ENCODE assay signal across 8 cellular contexts in genomic region chr20:54103067-54103761, GRCh38. TPM values are rescaled to one million over a fixed set of nuclear protein-coding genes. Genes with fewer than 3 reads are reported as not detected.
DNase-seq lines count a peak whose midpoint lies in the region; ATAC-seq, FAIRE-seq and TF ChIP-seq lines count a peak whose summit lies in the region.

No MANE protein-coding gene starts in this region.

- intact Hi-C loops in posterior vena cava (cut with DNase I) (no loop called here), vagina (cut with DNase I) (loop anchor here (10.0 kb wide), 1 partner anchor 92 kb away; no protein-coding TSS in a partner anchor)

- H3K27ac ChIP-seq in Peyer's patch = no peak overlapping the region
- no peak overlapping the region for H3K27ac ChIP-seq in vagina

- H3K36me3 Mint-ChIP-seq in activated T-helper 17 cell treated with anti-CD3 and anti-CD28 coated beads, Interleukin-2, amount 50 U/mL, for 72 hours (ENCODE audit: low read depth) = no peaks in the 10 kb centered on the region

- peaks cover 7% of the 10 kb centered on the region for H3K27me3 Mint-ChIP-seq in activated T-helper 17 cell treated with anti-CD3 and anti-CD28 coated beads, Interleukin-2, amount 50 U/mL, for 72 hours

- no peaks in the 10 kb centered on the region for H3K27me3 ChIP-seq in Peyer's patch
- H3K27me3 ChIP-seq in vagina = no peaks in the 10 kb centered on the region

- FAIRE-seq in GM19239 (lab: Jason Lieb, UNC) = peak; percentile 40

- no peaks in the 10 kb centered on the region for H3K9me3 ChIP-seq in Peyer's patch
- no peaks in the 10 kb centered on the region for H3K9me3 ChIP-seq in vagina

- peak; percentile 87 for ATAC-seq in HG03378 (IDR thresholded peaks at IDR 0.05; ENCODE audit: unreplicated experiment)
- peak; percentile 70 for ATAC-seq in activated T-helper 17 cell treated with anti-CD3 and anti-CD28 coated beads, Interleukin-2, amount 50 U/mL, for 72 hours (replicated peaks)

- H3K36me3 ChIP-seq in Peyer's patch (no peaks in the 10 kb centered on the region), vagina (no peaks in the 10 kb centered on the region)

- H3K4me3 ChIP-seq in Peyer's patch = no peak overlapping the region
- H3K4me3 ChIP-seq in vagina = no peak overlapping the region

- no peak for TF ChIP-seq POLR2A in Peyer's patch (IDR thresholded peaks at IDR 0.05)
- TF ChIP-seq POLR2A in vagina (IDR thresholded peaks at IDR 0.05) = no peak

- no peaks in the 10 kb centered on the region for H3K9me3 Mint-ChIP-seq in activated T-helper 17 cell treated with anti-CD3 and anti-CD28 coated beads, Interleukin-2, amount 50 U/mL, for 72 hours

- no peak overlapping the region for H3K27ac Mint-ChIP-seq in activated T-helper 17 cell treated with anti-CD3 and anti-CD28 coated beads, Interleukin-2, amount 50 U/mL, for 72 hours

- DNase-seq in CMK (ENCODE audit: low read depth) = peak; percentile 32
- DNase-seq in GM19239 (ENCODE audit: insufficient read length, low spot score) = peak; percentile 56
- DNase-seq in Peyer's patch = peak; percentile 60 to 94 (median 88)
- DNase-seq in glomerular endothelial cell (ENCODE audit: extremely low read depth, low read depth, low spot score) = peak; percentile 12
- peak; percentile 92 for DNase-seq in posterior vena cava (ENCODE audit: low spot score)
- DNase-seq in vagina (ENCODE audit: extremely low spot score in 2 of 2) = no peak

- peaks cover 0 to 6% (median 0%) of the 10 kb centered on the region in 4 donors for H3K4me1 ChIP-seq in Peyer's patch
- no peaks in the 10 kb centered on the region for H3K4me1 ChIP-seq in vagina

- TF ChIP-seq CTCF in Peyer's patch (IDR thresholded peaks at IDR 0.05) (peak in 5 of 6 experiments; percentile 46 to 89 (median 80)), vagina (IDR thresholded peaks at IDR 0.05) (peak in 2 of 3 experiments; percentile 26 to 61)

- no peak overlapping the region for H3K4me3 Mint-ChIP-seq in activated T-helper 17 cell treated with anti-CD3 and anti-CD28 coated beads, Interleukin-2, amount 50 U/mL, for 72 hours

- H3K4me1 Mint-ChIP-seq in activated T-helper 17 cell treated with anti-CD3 and anti-CD28 coated beads, Interleukin-2, amount 50 U/mL, for 72 hours = no peaks in the 10 kb centered on the region

RNA-seq across cellular contexts. Expression of gene BCAS1, which starts 32.8 kb away (rescaled TPM):
- total RNA-seq in Peyer's patch = 10 to 100 TPM; 21.5 to 58.1 (median 43.2) TPM
- total RNA-seq in activated T-helper 17 cell treated with anti-CD3 and anti-CD28 coated beads, Interleukin-2, amount 50 U/mL, for 72 hours = under 1 TPM in 1 of 2 donors, not detected in 1; 0.11 TPM
- not detected in 2 replicates for total RNA-seq in glomerular endothelial cell
- total RNA-seq in posterior vena cava = 1 to 10 TPM in 1 of 2 donors, under 1 TPM in 1; 0.86 to 1.8 TPM
- total RNA-seq in vagina = 2.7 TPM

Comparison
In these comparisons a context has a peak if more than half of its experiments do, and no peak if none do; other contexts are left out.
1. DNase-seq: peak in CMK (single experiment), GM19239 (single experiment), Peyer's patch (3 of 3), glomerular endothelial cell (single experiment) and posterior vena cava (single experiment); none in vagina (0 of 2).